ENCODE assay signal across 8 cellular contexts in genomic region chr10:74177140-74177677, GRCh38. TPM values are rescaled to one million over a fixed set of nuclear protein-coding genes. Genes with fewer than 3 reads are reported as not detected.
A peak's percentile ranks its signal among the peaks of the same experiment; 100 is the strongest.
DNase-seq lines count a peak whose midpoint lies in the region; ATAC-seq and TF ChIP-seq lines count a peak whose summit lies in the region.

No MANE protein-coding gene starts in this region.

- peak overlapping the region; percentile 81 for H3K4me2 ChIP-seq in DND-41 (ENCODE audit: insufficient read depth, low read length)

- peak overlapping the region; percentile 79 for H3K9ac ChIP-seq in DND-41 (ENCODE audit: low read depth, low read length)

- H3K27me3 ChIP-seq in DND-41 (ENCODE audit: insufficient read depth, low read length, poor library complexity) (no peaks in the 10 kb centered on the region), adrenal gland (no peaks in the 10 kb centered on the region)

- H3K9me3 ChIP-seq in DND-41 (ENCODE audit: insufficient read depth, low read length, severe bottlenecking) (no peaks in the 10 kb centered on the region), adrenal gland (replicated peaks in 1 of 3) (no peaks in the 10 kb centered on the region)

- ATAC-seq in DND-41 (ENCODE audit: insufficient read depth, low read depth) (no peak), HG02763 (IDR thresholded peaks at IDR 0.05; ENCODE audit: unreplicated experiment) (peak; percentile 20), HG02870 (IDR thresholded peaks at IDR 0.05; ENCODE audit: unreplicated experiment) (no peak)

- H3K4me3 ChIP-seq in DND-41 (ENCODE audit: low read depth in 1 of 2, low read length in 2 of 2) (peak overlapping the region; percentile 58 to 89), adrenal gland (peak overlapping the region in 3 of 4 donors; percentile 43 to 80 (median 78)), iPS-11a (ENCODE audit: low read depth, low read length) (peak overlapping the region; percentile 92), skin epidermis (peak overlapping the region; percentile 55 to 84 (median 79))

- TF ChIP-seq CTCF in DND-41 (IDR thresholded peaks at IDR 0.05; ENCODE audit: borderline replicate concordance, extremely low read depth, low read length, poor library complexity, severe bottlenecking) (no peak), adrenal gland (IDR thresholded peaks at IDR 0.05) (no peak)

- peaks cover 4% of the 10 kb centered on the region; the same call in 1 of the 2 replicates for H4K20me1 ChIP-seq in DND-41 (ENCODE audit: insufficient read depth, low read length)

- TF ChIP-seq POLR2A in adrenal gland (IDR thresholded peaks at IDR 0.05): no peak

- H3K4me1 ChIP-seq in DND-41 (ENCODE audit: insufficient read depth, low read length) (peaks cover 45% of the 10 kb centered on the region), adrenal gland (replicated peaks in 1 of 2) (peaks cover 0 to 4% of the 10 kb centered on the region in 2 donors)

- peaks cover 56% of the 10 kb centered on the region for H3K79me2 ChIP-seq in DND-41 (ENCODE audit: insufficient read depth, low read length)

- WGBS in adrenal gland, 4 donors: 11 to 42% (median 14%) methylated on average over 3 to 13 of the region's 13 CpGs

- peak overlapping the region; percentile 95 for H2AFZ ChIP-seq in DND-41 (ENCODE audit: low read depth, low read length)

- DNase-seq in DND-41 (peak; percentile 29), RPMI8226 (peak; percentile 33), adrenal gland (peak; percentile 48 to 73 (median 58)), GDM1 (lab: John Stamatoyannopoulos, UW) (no peak)

- no peaks in the 10 kb centered on the region; the same call in 1 of the 2 replicates for H3K36me3 ChIP-seq in DND-41 (ENCODE audit: insufficient read depth, low read length)
- no peaks in the 10 kb centered on the region for H3K36me3 ChIP-seq in adrenal gland (replicated peaks in 1 of 2)

- H3K27ac ChIP-seq in DND-41 (ENCODE audit: low read length): peak overlapping the region; percentile 85
- peak overlapping the region; percentile 41 to 92 (median 87) for H3K27ac ChIP-seq in adrenal gland
- H3K27ac ChIP-seq in skin epidermis: peak overlapping the region; percentile 51 to 95 (median 90)

- intact Hi-C loops in adrenal gland (cut with DNase I): loop anchor here in 1 of 2 donors (2.0 kb wide), 1 partner anchor 26 kb away; the partner anchor contains the start of genes ADK and AP3M1

RNA-seq across cellular contexts. Expression of gene ADK, which starts 26.2 kb away (rescaled TPM):
- 10 to 100 TPM; 18.4 to 29.1 (median 22.2) TPM for total RNA-seq in adrenal gland
- 10 to 100 TPM in 2 of 3 donors, 1 to 10 TPM in 1; 8.2 to 45.5 (median 13.1) TPM for polyA plus RNA-seq in adrenal gland

RNA-seq across cellular contexts. Expression of gene AP3M1, which starts 26.6 kb away (rescaled TPM):
- total RNA-seq in adrenal gland: 10 to 100 TPM; 28.1 to 49.7 (median 38.0) TPM
- 10 to 100 TPM in 1 of 3 donors, 1 to 10 TPM in 2; 6.1 to 79.7 (median 7.7) TPM for polyA plus RNA-seq in adrenal gland
